ENCODE assay signal across 20 cellular contexts in the genomic region with DNA sequence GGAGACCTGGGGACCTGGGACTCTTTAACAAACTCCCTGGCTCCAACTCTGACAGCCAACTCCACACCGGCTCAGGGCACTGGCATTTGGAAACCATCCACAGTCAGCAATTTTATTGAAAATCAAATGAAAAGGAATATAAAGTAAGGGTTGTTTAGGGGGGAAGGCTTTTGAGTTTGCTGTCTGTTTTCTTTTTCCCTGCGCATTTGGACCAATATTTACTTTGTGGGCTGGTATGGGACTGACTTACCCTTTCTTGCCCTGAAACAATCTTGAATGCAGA. TPM values are rescaled to one million over a fixed set of nuclear protein-coding genes. Genes with fewer than 3 reads are reported as not detected.
A peak's percentile ranks its signal among the peaks of the same experiment; 100 is the strongest.
DNase-seq lines count a peak whose midpoint lies in the region; ATAC-seq and TF ChIP-seq lines count a peak whose summit lies in the region.
"Had no signal": no experiment of that assay in that cellular context is flagged by ENCODE, and none has a peak within 500 bp of the region (broad histone marks: within the 10 kb centered on the region; RNA-seq: fewer than 3 reads in every experiment).

No MANE protein-coding gene starts in this region.

- BruUV-seq in IMR-90 (replicated peaks; lab: Mats Ljungman, UMichigan): no TSS peak

- H3K79me1 ChIP-seq in IMR-90 (ENCODE audit: low read depth in 1 of 2, low read length in 2 of 2) (no peaks in the 10 kb centered on the region), neuronal stem cell (ENCODE audit: low read depth, low read length) (no peaks in the 10 kb centered on the region), H9 (ENCODE audit: insufficient read depth, low read depth, low read length, poor library complexity, severe bottlenecking) (no peaks in the 10 kb centered on the region)

- CTCF ChIA-PET in IMR-90 (lab: Yijun Ruan, JAX): no interaction called here

- H2BK5ac ChIP-seq in IMR-90 (ENCODE audit: low read depth, low read length, poor library complexity, severe bottlenecking) (no peak overlapping the region), neuronal stem cell (ENCODE audit: low read length) (no peak overlapping the region), H9 (ENCODE audit: insufficient read length, low read length) (no peak overlapping the region)

- H3K14ac ChIP-seq in IMR-90 (replicated peaks; ENCODE audit: low read depth, low read length): no peak overlapping the region
- H3K14ac ChIP-seq in neuronal stem cell (ENCODE audit: low read length): no peak overlapping the region
- H3K14ac ChIP-seq in H9 (ENCODE audit: insufficient read depth, low read length): no peak overlapping the region

- H4K91ac ChIP-seq in IMR-90 (ENCODE audit: insufficient read depth, low read depth, low read length) (no peak overlapping the region), neuronal stem cell (ENCODE audit: low read depth, low read length, poor library complexity) (no peak overlapping the region), H9 (ENCODE audit: insufficient read length, low read depth, low read length) (no peak overlapping the region)

- H4K20me1 ChIP-seq in IMR-90 (ENCODE audit: insufficient read depth, low read length) (no peaks in the 10 kb centered on the region), H9 (ENCODE audit: control insufficient read depth, insufficient read depth, insufficient read length) (no peaks in the 10 kb centered on the region)
- H4K20me1 ChIP-seq: BLaER1 treated with 17β-estradiol and CSF1 and Interleukin-3, amounts not matched to agents 10 nM and 100 nM had no signal

- H3K79me2 ChIP-seq in H9 (ENCODE audit: insufficient read depth, low read length): no peaks in the 10 kb centered on the region

- H4K5ac ChIP-seq in IMR-90 (ENCODE audit: low read depth, low read length) (no peak overlapping the region), H9 (ENCODE audit: insufficient read length, low read depth, low read length) (no peak overlapping the region)

- H3K36me3 ChIP-seq in IMR-90 (ENCODE audit: control insufficient read depth, insufficient read depth, low read length) (no peaks in the 10 kb centered on the region), neuronal stem cell (replicated peaks in 1 of 2; ENCODE audit: control insufficient read depth in 2 of 2, insufficient read depth in 2 of 2, low read length in 2 of 2) (no peaks in the 10 kb centered on the region)
- H3K36me3 ChIP-seq: BLaER1 treated with 17β-estradiol and CSF1 and Interleukin-3, amounts not matched to agents 10 nM and 100 nM had no signal

- no peak overlapping the region for H3T11ph ChIP-seq in H9 (ENCODE audit: low read length)

- H3K4me3 ChIP-seq in IMR-90 (ENCODE audit: insufficient read depth, low read depth, low read length) (no peak overlapping the region), neuronal stem cell (ENCODE audit: low read length in 2 of 2) (no peak overlapping the region)
- H3K4me3 ChIP-seq: BLaER1 treated with 17β-estradiol and CSF1 and Interleukin-3, amounts not matched to agents 10 nM and 100 nM; GM12878 had no signal

- 0 out of 2 replicates have a peak, but pooled peaks cover under 1% of the 10 kb centered on the region for H3K9me3 ChIP-seq in IMR-90 (ENCODE audit: control insufficient read depth, insufficient read depth, low read length)
- no peaks in the 10 kb centered on the region for H3K9me3 ChIP-seq in neuronal stem cell (replicated peaks in 1 of 2; ENCODE audit: control insufficient read depth in 2 of 2, insufficient read depth in 1 of 2, low read depth in 1 of 2, low read length in 2 of 2)
- no peaks in the 10 kb centered on the region for H3K9me3 ChIP-seq in H9 (ENCODE audit: control insufficient read depth, low read depth, low read length)

- peaks cover under 1 to 5% of the 10 kb centered on the region in 2 experiments for H3K9me3 Mint-ChIP-seq in H9
- H3K9me3 Mint-ChIP-seq: CD8-positive, alpha-beta T cell had no signal

- no peak overlapping the region for H3K23ac ChIP-seq in IMR-90 (ENCODE audit: low read depth, low read length)
- no peak overlapping the region for H3K23ac ChIP-seq in neuronal stem cell (ENCODE audit: low read depth, low read length, poor library complexity)
- no peak overlapping the region for H3K23ac ChIP-seq in H9 (ENCODE audit: insufficient read length, low read depth, low read length)

- H3K27me3 ChIP-seq in IMR-90 (ENCODE audit: control insufficient read depth, insufficient read depth, low read length) (peaks cover 9% of the 10 kb centered on the region), neuronal stem cell (ENCODE audit: control insufficient read depth in 3 of 3, insufficient read depth in 3 of 3, low read depth in 1 of 3, low read length in 3 of 3) (peaks cover 0 to 30% (median 0%) of the 10 kb centered on the region in 3 experiments), H9 (ENCODE audit: insufficient read depth, low read length) (no peaks in the 10 kb centered on the region; the same call in 1 of the 2 replicates)
- H3K27me3 ChIP-seq: BLaER1 treated with 17β-estradiol and CSF1 and Interleukin-3, amounts not matched to agents 10 nM and 100 nM had no signal

- H2BK120ac ChIP-seq in IMR-90 (ENCODE audit: low read depth, low read length): no peak overlapping the region
- no peak overlapping the region for H2BK120ac ChIP-seq in neuronal stem cell (ENCODE audit: low read depth, low read length)
- no peak overlapping the region for H2BK120ac ChIP-seq in H9 (ENCODE audit: low read depth, low read length, poor library complexity, severe bottlenecking)

- no peaks in the 10 kb centered on the region for H3K4me1 ChIP-seq in IMR-90 (ENCODE audit: control insufficient read depth, insufficient read depth, low read length)
- H3K4me1 ChIP-seq in neuronal stem cell (ENCODE audit: control insufficient read depth in 2 of 2, insufficient read depth in 1 of 2, low read depth in 1 of 2, low read length in 2 of 2): peaks cover 0 to 3% of the 10 kb centered on the region in 2 donors
- no peaks in the 10 kb centered on the region for H3K4me1 ChIP-seq in H9 (ENCODE audit: insufficient read depth, low read length)

- peaks cover 40% of the 10 kb centered on the region for H3K27me3 Mint-ChIP-seq in H9 (ENCODE audit: low read depth)

- no peak for TF ChIP-seq RAD21 in IMR-90 (IDR thresholded peaks at IDR 0.05; ENCODE audit: low read length)

- H3K4me3 Mint-ChIP-seq in H9: no peak overlapping the region
- H3K4me3 Mint-ChIP-seq: B cell; CD8-positive, alpha-beta T cell had no signal

- dilution Hi-C loops in IMR-90 (cut with HindIII; ENCODE audit: low sequenced_read_pairs, unreplicated experiment): no loop called here

- no peak overlapping the region for H3K9ac ChIP-seq in IMR-90 (ENCODE audit: low read depth, low read length)
- no peak overlapping the region for H3K9ac ChIP-seq in neuronal stem cell (ENCODE audit: low read depth, low read length, poor library complexity)
- no peak overlapping the region for H3K9ac ChIP-seq in H9 (ENCODE audit: extremely low read depth, insufficient read length, low read length)
- H3K9ac ChIP-seq: BLaER1 treated with 17β-estradiol and CSF1 and Interleukin-3, amounts not matched to agents 10 nM and 100 nM had no signal

- H3K27ac Mint-ChIP-seq in H9: no peak overlapping the region; a peak in 1 of 7 replicates
- H3K27ac Mint-ChIP-seq: B cell; CD8-positive, alpha-beta T cell had no signal

- no peak overlapping the region for H2BK12ac ChIP-seq in neuronal stem cell (ENCODE audit: low read length)
- H2BK12ac ChIP-seq in H9 (ENCODE audit: insufficient read length, low read depth, low read length): no peak overlapping the region

- H2BK20ac ChIP-seq in IMR-90 (ENCODE audit: low read depth, low read length) (no peak overlapping the region), H9 (ENCODE audit: low read depth, low read length, poor library complexity, severe bottlenecking) (no peak overlapping the region)

- ATAC-seq in IMR-90 (ENCODE audit: low read depth) (no peak), left colon (peak; percentile 43), HG02885 (IDR thresholded peaks at IDR 0.05; ENCODE audit: poor library complexity, unreplicated experiment) (no peak), GM19328 (IDR thresholded peaks at IDR 0.05; ENCODE audit: unreplicated experiment) (no peak)
- ATAC-seq: CD8-positive, alpha-beta T cell; GM12878 had no signal

- TF ChIP-seq CTCF in IMR-90 (conservative IDR thresholded peaks at IDR 0.05; ENCODE audit: low read depth, low read length) (no peak), VCaP (conservative IDR thresholded peaks at IDR 0.05) (no peak), H9 (conservative IDR thresholded peaks at IDR 0.05) (no peak), GM20000 (IDR thresholded peaks at IDR 0.05; ENCODE audit: extremely low read depth, missing control alignments) (no peak)

- in situ Hi-C loops in IMR-90 (cut with MboI; ENCODE audit: low sequenced_read_pairs): no loop called here

- no peak overlapping the region for H3K56ac ChIP-seq in IMR-90 (ENCODE audit: extremely low read depth, insufficient read depth, low read length)
- no peak overlapping the region for H3K56ac ChIP-seq in H9 (ENCODE audit: insufficient read length, low read depth, low read length)

- DNase-seq in IMR-90: no peak
- no peak for DNase-seq in left colon
- DNase-seq in neuronal stem cell (ENCODE audit: low spot score): no peak
- no peak for DNase-seq in H9
- no peak for DNase-seq in GM20000 (ENCODE audit: low spot score)
- DNase-seq: Calu3; CD8-positive, alpha-beta T cell; DMS79 treated with DMSO at 0.1 percent for 48 hours; GOT3; Karpas-422; KBM-7 had no signal

- intact Hi-C loops in IMR-90 (cut with micrococcal nuclease): no loop called here
- intact Hi-C loops in left colon (cut with DNase I, micrococcal nuclease): no loop called here

- H2BK15ac ChIP-seq in IMR-90 (ENCODE audit: low read depth, low read length): no peak overlapping the region
- no peak overlapping the region for H2BK15ac ChIP-seq in neuronal stem cell (ENCODE audit: low read length)
- H2BK15ac ChIP-seq in H9 (ENCODE audit: low read depth, low read length): no peak overlapping the region

- no peaks in the 10 kb centered on the region for H3K9me1 ChIP-seq in IMR-90 (ENCODE audit: insufficient read depth, low read length)

- no peak for TF ChIP-seq POLR2A in IMR-90 (IDR thresholded peaks at IDR 0.05; ENCODE audit: low read depth, low read length)

- peaks cover 4 to 5% (median 5%) of the 10 kb centered on the region in 3 experiments; a peak in 5 of 7 replicates for H3K36me3 Mint-ChIP-seq in H9 (ENCODE audit: insufficient read depth in 1 of 3, low read depth in 3 of 3)
- H3K36me3 Mint-ChIP-seq: CD8-positive, alpha-beta T cell had no signal

- no peak overlapping the region for H2AFZ ChIP-seq in IMR-90 (replicated peaks; ENCODE audit: low read length, poor library complexity)
- H2AFZ ChIP-seq in neuronal stem cell (ENCODE audit: low read length): peak overlapping the region; percentile 36
- H2AFZ ChIP-seq in H9 (ENCODE audit: low read length): no peak overlapping the region

- WGBS in IMR-90 (ENCODE audit: extremely low coverage in 2 of 2, insufficient read length in 1 of 2), 2 experiments: no CpG with 5 or more reads among the region's 2 CpGs
- no CpG with 5 or more reads among the region's 2 CpGs for WGBS in neuronal stem cell (ENCODE audit: extremely low coverage in 2 of 2, insufficient read length in 2 of 2, insufficient replicate concordance in 1 of 2), 2 donors
- no CpG with 5 or more reads among the region's 2 CpGs for WGBS in H9 (ENCODE audit: extremely low coverage, insufficient read length, low lambda C conversion rate)

- H4K8ac ChIP-seq in IMR-90 (ENCODE audit: low read depth in 2 of 2, low read length in 2 of 2) (no peak overlapping the region), neuronal stem cell (ENCODE audit: low read depth, low read length) (no peak overlapping the region), H9 (replicated peaks; ENCODE audit: insufficient read length, low read depth, low read length) (no peak overlapping the region)

- no peak overlapping the region for H3K27ac ChIP-seq in IMR-90 (ENCODE audit: insufficient read depth, low read length)
- H3K27ac ChIP-seq in VCaP: peak overlapping the region; percentile 28; the same call in 1 of the 2 replicates
- H3K27ac ChIP-seq in neuronal stem cell (replicated peaks; ENCODE audit: low read length): no peak overlapping the region
- no peak overlapping the region for H3K27ac ChIP-seq in H9 (ENCODE audit: insufficient read length, low read depth, low read length)
- H3K27ac ChIP-seq: BLaER1 treated with 17β-estradiol and CSF1 and Interleukin-3, amounts not matched to agents 10 nM and 100 nM had no signal

- H3K4me2 ChIP-seq in IMR-90 (ENCODE audit: low read depth, low read length) (no peak overlapping the region), neuronal stem cell (ENCODE audit: insufficient read depth, low read length, poor library complexity, severe bottlenecking) (no peak overlapping the region), H9 (ENCODE audit: insufficient read depth, insufficient read length, low read length) (no peak overlapping the region)
- H3K4me2 ChIP-seq: BLaER1 treated with 17β-estradiol and CSF1 and Interleukin-3, amounts not matched to agents 10 nM and 100 nM had no signal

- peaks cover 9 to 13% of the 10 kb centered on the region in 2 experiments for H3K4me1 Mint-ChIP-seq in H9
- H3K4me1 Mint-ChIP-seq: B cell had no signal

- POLR2A ChIA-PET in IMR-90 (lab: Charles Lee; ENCODE audit: unreplicated experiment): no interaction called here

- no peak overlapping the region for H2AK9ac ChIP-seq in IMR-90 (replicated peaks; ENCODE audit: low read depth, low read length, poor library complexity)

- no peak overlapping the region for H3K18ac ChIP-seq in IMR-90 (ENCODE audit: low read depth, low read length)
- no peak overlapping the region for H3K18ac ChIP-seq in neuronal stem cell (ENCODE audit: low read length)
- no peak overlapping the region for H3K18ac ChIP-seq in H9 (ENCODE audit: insufficient read length, low read depth, low read length)

- H2AK5ac ChIP-seq in IMR-90 (ENCODE audit: low read depth, low read length) (no peak overlapping the region), neuronal stem cell (ENCODE audit: low read depth, low read length) (no peak overlapping the region), H9 (ENCODE audit: insufficient read length, low read length) (no peak overlapping the region)

- no peaks in the 10 kb centered on the region for H3K23me2 ChIP-seq in H9 (ENCODE audit: insufficient read length, low read depth, low read length, poor library complexity, severe bottlenecking)

- no peak overlapping the region for H3K4ac ChIP-seq in IMR-90 (ENCODE audit: low read depth, low read length)
- H3K4ac ChIP-seq in neuronal stem cell (ENCODE audit: low read length): no peak overlapping the region
- no peak overlapping the region for H3K4ac ChIP-seq in H9 (ENCODE audit: low read depth, low read length)

RNA-seq across cellular contexts. Expression of a gene that starts 15.5 kb away (rescaled TPM):
- total RNA-seq in IMR-90 (2012; rRNA removed) (22.6 and 23.1 TPM in 2 replicates), left colon (100 to 1,000 TPM; 164 to 178 TPM), H9 (2021) (16.5 and 16.6 TPM in 2 replicates)
- polyA plus RNA-seq in IMR-90 (2012; rRNA removed): 58.9 and 72.7 TPM in 2 replicates
- polyA plus RNA-seq in IMR-90 (2012; cell fraction: cytosol; rRNA removed): 59.0 and 96.1 TPM in 2 replicates
- 77.3 and 108 TPM in 2 replicates for polyA plus RNA-seq in IMR-90 (2012; cell fraction: nucleus; rRNA removed; ENCODE audit: low replicate concordance)
- 12.5 TPM for polyA plus RNA-seq in neuronal stem cell (2013, experiment 1 of 2)
- 12.8 TPM for polyA plus RNA-seq in neuronal stem cell (2013, experiment 2 of 2)

RNA-seq across cellular contexts. Expression of a gene that starts 44.0 kb away (rescaled TPM):
- total RNA-seq in IMR-90 (2012; rRNA removed): not detected in 2 replicates
- not detected in 2 replicates for polyA plus RNA-seq in IMR-90 (2012; rRNA removed)
- not detected in 2 replicates for polyA plus RNA-seq in IMR-90 (2012; cell fraction: cytosol; rRNA removed)
- 0.86 and 1.7 TPM in 2 replicates for polyA plus RNA-seq in IMR-90 (2012; cell fraction: nucleus; rRNA removed; ENCODE audit: low replicate concordance)
- total RNA-seq in left colon: 1 to 10 TPM in 1 of 2 donors, not detected in 1; 1.9 TPM
- 0.21 TPM for polyA plus RNA-seq in neuronal stem cell (2013, experiment 1 of 2)
- polyA plus RNA-seq in neuronal stem cell (2013, experiment 2 of 2): not detected
- total RNA-seq in H9 (2021): not detected in 2 replicates
- total RNA-seq: B cell, Calu3, H7, HT-29 had no signal
- polyA plus RNA-seq: AG04450 had no signal
